20 cellular contexts compared by ENCODE assay signal in the genomic region with DNA sequence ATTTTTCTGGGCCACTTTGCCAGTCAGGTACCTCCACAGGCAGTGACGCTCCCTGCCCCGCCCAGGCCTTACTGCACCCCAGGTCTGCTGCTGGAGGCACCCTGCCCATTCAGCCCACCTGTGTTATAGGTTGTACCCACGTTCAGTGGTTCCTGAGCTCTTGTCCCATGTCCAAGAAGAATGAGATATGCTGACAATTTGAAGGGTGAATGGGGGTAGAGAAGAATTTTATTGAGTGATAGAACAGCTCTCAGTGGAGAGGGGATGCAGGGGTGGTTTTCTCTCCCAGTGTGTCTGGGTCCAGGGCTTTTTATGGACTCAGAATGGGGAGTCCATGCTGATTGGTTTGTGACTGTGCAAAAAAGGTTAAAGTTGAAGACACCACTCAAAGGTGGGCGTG.
"Had no signal": no experiment of that assay in that cellular context is flagged by ENCODE, and none has a peak within 500 bp of the region (broad histone marks: within the 10 kb centered on the region; RNA-seq: fewer than 3 reads in every experiment).

No MANE protein-coding gene starts in this region.

- FAIRE-seq: RCC 7860 had no signal

- DNase-seq: activated CD4-positive, alpha-beta memory T cell treated with anti-CD3 and anti-CD28 coated beads for 36 hours; activated CD4-positive, alpha-beta T cell treated with anti-CD3 and anti-CD28 coated beads, Interleukin-2, amount 10 ng/mL, durations not matched to agents 7 days and 5 days; activated gamma-delta T cell treated with Interleukin-2 at 50 U/mL for 16 hours; activated naive CD4-positive, alpha-beta T cell treated with anti-CD3 and anti-CD28 coated beads, Interleukin-2, amount 10 ng/mL, durations not matched to agents 7 days and 5 days; activated naive CD8-positive, alpha-beta T cell treated with anti-CD3 and anti-CD28 coated beads for 36 hours; activated T-cell treated with anti-CD3 and anti-CD28 coated beads for 4 hours; activated T-cell treated with anti-CD3 and anti-CD28 coated beads, Interleukin-2, amount 50 U/mL, for 48 hours; NCI-H1105 treated with DMSO at 0.1 percent for 48 hours; NCI-H146; NCI-H187 treated with DMSO at 0.1 percent for 48 hours; NCI-H2081 treated with DMSO at 0.1 percent for 48 hours; NCI-H345; NCI-H510A; NK-92 treated with Interleukin-12 subunit alpha and Interleukin-12 subunit beta, amount 100 ng/mL, for 24 hours; SHP77 had no signal

- H3K27me3 ChIP-seq: SJSA1 had no signal

- H3K9me3 ChIP-seq: SJSA1 had no signal

- H3K4me3 ChIP-seq: SJSA1 had no signal

- H3K36me3 Mint-ChIP-seq: activated CD4-positive, alpha-beta memory T cell treated with anti-CD3 and anti-CD28 coated beads for 36 hours; activated naive CD4-positive, alpha-beta T cell treated with anti-CD3 and anti-CD28 coated beads, Interleukin-2, amount 10 ng/mL, durations not matched to agents 7 days and 5 days; activated naive CD8-positive, alpha-beta T cell treated with anti-CD3 and anti-CD28 coated beads for 36 hours had no signal

- H3K9me3 Mint-ChIP-seq: activated CD4-positive, alpha-beta memory T cell treated with anti-CD3 and anti-CD28 coated beads for 36 hours; T-helper 1 cell treated with Interleukin-12 subunit alpha and Interleukin-12 subunit beta and Interleukin-4 antibody, amounts not matched to agents 30 μg/mL and 1 μg/mL, for 36 hours had no signal

- H3K27ac ChIP-seq: SJSA1 had no signal

- H3K4me1 Mint-ChIP-seq: activated CD4-positive, alpha-beta T cell treated with anti-CD3 and anti-CD28 coated beads, Interleukin-2, amount 10 ng/mL, durations not matched to agents 7 days and 5 days; activated naive CD4-positive, alpha-beta T cell treated with anti-CD3 and anti-CD28 coated beads, Interleukin-2, amount 10 ng/mL, durations not matched to agents 7 days and 5 days; activated naive CD8-positive, alpha-beta T cell treated with anti-CD3 and anti-CD28 coated beads for 36 hours had no signal

- H3K36me3 ChIP-seq: SJSA1 had no signal

- H3K27ac Mint-ChIP-seq: activated CD4-positive, alpha-beta memory T cell treated with anti-CD3 and anti-CD28 coated beads for 36 hours; activated CD4-positive, alpha-beta T cell treated with anti-CD3 and anti-CD28 coated beads, Interleukin-2, amount 10 ng/mL, durations not matched to agents 7 days and 5 days; activated naive CD4-positive, alpha-beta T cell treated with anti-CD3 and anti-CD28 coated beads, Interleukin-2, amount 10 ng/mL, durations not matched to agents 7 days and 5 days; activated naive CD8-positive, alpha-beta T cell treated with anti-CD3 and anti-CD28 coated beads for 36 hours; activated T-helper 2 cell treated with anti-CD3 and anti-CD28 coated beads, Interferon-gamma antibody, Interleukin-2, Interleukin-4, amounts not matched to agents 10 μg/mL and 5 μg/mL and 100 μg/mL, durations not matched to agents 14 hours and 24 hours and 36 hours; T-helper 1 cell treated with Interleukin-12 subunit alpha and Interleukin-12 subunit beta and Interleukin-4 antibody, amounts not matched to agents 30 μg/mL and 1 μg/mL, for 36 hours had no signal

- H3K4me3 Mint-ChIP-seq: activated CD4-positive, alpha-beta memory T cell treated with anti-CD3 and anti-CD28 coated beads for 36 hours; activated CD4-positive, alpha-beta T cell treated with anti-CD3 and anti-CD28 coated beads, Interleukin-2, amount 10 ng/mL, durations not matched to agents 7 days and 5 days; activated naive CD4-positive, alpha-beta T cell treated with anti-CD3 and anti-CD28 coated beads, Interleukin-2, amount 10 ng/mL, durations not matched to agents 7 days and 5 days; activated naive CD8-positive, alpha-beta T cell treated with anti-CD3 and anti-CD28 coated beads for 36 hours; T-helper 1 cell treated with Interleukin-12 subunit alpha and Interleukin-12 subunit beta and Interleukin-4 antibody, amounts not matched to agents 30 μg/mL and 1 μg/mL, for 36 hours had no signal

- ATAC-seq: SK-N-SH treated with all-trans-retinoic acid at 6 μM for 48 hours had no signal
